ENCODE assay signal across 1 cellular context in genomic region chr1:29121516-29121937, GRCh38.
TF ChIP-seq lines count a peak whose summit lies in the region.

No MANE protein-coding gene starts in this region.

TF ChIP-seq in HepG2, 621 proteins besides CTCF, POLR2A, EP300 and RAD21 (continued from another document):
- no peak for TF ChIP-seq CBFB (CRISPR knock-in tag; IDR thresholded peaks at IDR 0.05)
- no peak for TF ChIP-seq HIVEP1 (CRISPR knock-in tag; IDR thresholded peaks at IDR 0.05)
- no peak for TF ChIP-seq NRL (CRISPR knock-in tag; IDR thresholded peaks at IDR 0.05; ENCODE audit: borderline replicate concordance)
- TF ChIP-seq ZNF44 (CRISPR knock-in tag; IDR thresholded peaks at IDR 0.05): no peak
- TF ChIP-seq, protein P1, sequence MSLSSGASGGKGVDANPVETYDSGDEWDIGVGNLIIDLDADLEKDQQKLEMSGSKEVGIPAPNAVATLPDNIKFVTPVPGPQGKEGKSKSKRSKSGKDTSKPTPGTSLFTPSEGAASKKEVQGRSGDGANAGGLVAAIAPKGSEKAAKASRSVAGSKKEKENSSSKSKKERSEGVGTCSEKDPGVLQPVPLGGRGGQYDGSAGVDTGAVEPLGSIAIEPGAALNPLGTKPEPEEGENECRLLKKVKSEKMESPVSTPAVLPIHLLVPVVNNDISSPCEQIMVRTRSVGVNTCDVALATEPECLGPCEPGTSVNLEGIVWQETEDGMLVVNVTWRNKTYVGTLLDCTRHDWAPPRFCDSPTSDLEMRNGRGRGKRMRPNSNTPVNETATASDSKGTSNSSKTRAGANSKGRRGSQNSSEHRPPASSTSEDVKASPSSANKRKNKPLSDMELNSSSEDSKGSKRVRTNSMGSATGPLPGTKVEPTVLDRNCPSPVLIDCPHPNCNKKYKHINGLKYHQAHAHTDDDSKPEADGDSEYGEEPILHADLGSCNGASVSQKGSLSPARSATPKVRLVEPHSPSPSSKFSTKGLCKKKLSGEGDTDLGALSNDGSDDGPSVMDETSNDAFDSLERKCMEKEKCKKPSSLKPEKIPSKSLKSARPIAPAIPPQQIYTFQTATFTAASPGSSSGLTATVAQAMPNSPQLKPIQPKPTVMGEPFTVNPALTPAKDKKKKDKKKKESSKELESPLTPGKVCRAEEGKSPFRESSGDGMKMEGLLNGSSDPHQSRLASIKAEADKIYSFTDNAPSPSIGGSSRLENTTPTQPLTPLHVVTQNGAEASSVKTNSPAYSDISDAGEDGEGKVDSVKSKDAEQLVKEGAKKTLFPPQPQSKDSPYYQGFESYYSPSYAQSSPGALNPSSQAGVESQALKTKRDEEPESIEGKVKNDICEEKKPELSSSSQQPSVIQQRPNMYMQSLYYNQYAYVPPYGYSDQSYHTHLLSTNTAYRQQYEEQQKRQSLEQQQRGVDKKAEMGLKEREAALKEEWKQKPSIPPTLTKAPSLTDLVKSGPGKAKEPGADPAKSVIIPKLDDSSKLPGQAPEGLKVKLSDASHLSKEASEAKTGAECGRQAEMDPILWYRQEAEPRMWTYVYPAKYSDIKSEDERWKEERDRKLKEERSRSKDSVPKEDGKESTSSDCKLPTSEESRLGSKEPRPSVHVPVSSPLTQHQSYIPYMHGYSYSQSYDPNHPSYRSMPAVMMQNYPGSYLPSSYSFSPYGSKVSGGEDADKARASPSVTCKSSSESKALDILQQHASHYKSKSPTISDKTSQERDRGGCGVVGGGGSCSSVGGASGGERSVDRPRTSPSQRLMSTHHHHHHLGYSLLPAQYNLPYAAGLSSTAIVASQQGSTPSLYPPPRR (CRISPR knock-in tag; IDR thresholded peaks at IDR 0.05; ENCODE audit: borderline replicate concordance): no peak
- no peak for TF ChIP-seq ZUFSP (CRISPR knock-in tag; IDR thresholded peaks at IDR 0.05; ENCODE audit: borderline replicate concordance)
